Comparison of ENCODE assay signal across 30 cellular contexts in the genomic region with DNA sequence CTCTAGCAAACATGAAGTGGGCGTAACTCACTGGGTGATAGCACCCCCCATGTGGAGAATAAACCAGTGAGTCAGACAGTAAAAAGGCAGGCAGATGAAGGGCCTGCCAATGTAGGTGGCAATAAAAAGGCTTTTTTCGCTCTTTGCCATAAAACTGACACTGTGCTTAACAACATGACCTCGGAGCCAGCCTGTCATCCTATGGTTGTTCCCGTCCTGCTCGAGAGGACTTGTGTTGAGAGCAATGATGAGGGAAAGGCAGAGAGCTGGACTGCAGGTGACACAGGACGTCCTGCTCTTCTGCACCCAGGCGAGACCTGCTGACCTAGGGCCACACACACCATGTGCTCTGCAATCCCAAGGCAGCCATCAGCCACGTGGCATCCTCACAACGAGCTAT.
"Had no signal": no experiment of that assay in that cellular context is flagged by ENCODE, and none has a peak within 500 bp of the region (broad histone marks: within the 10 kb centered on the region; RNA-seq: fewer than 3 reads in every experiment).

No MANE protein-coding gene starts in this region.

- H3K4me1 Mint-ChIP-seq: activated CD4-positive, alpha-beta memory T cell treated with anti-CD3 and anti-CD28 coated beads, Interleukin-2, amount 10 ng/mL, durations not matched to agents 7 days and 5 days; activated naive CD4-positive, alpha-beta T cell treated with anti-CD3 and anti-CD28 coated beads, Interleukin-2, amount 10 ng/mL, durations not matched to agents 7 days and 5 days; activated naive CD8-positive, alpha-beta T cell treated with anti-CD3 and anti-CD28 coated beads for 36 hours; activated T-helper 17 cell treated with anti-CD3 and anti-CD28 coated beads, Interleukin-2, amount 50 U/mL, for 72 hours; T-cell had no signal

- H3K9me3 ChIP-seq: MG63 had no signal

- H3K4me3 ChIP-seq: cardiac muscle cell, MG63, SK-N-MC had no signal

- H3K4me3 Mint-ChIP-seq: activated CD4-positive, alpha-beta memory T cell treated with anti-CD3 and anti-CD28 coated beads, Interleukin-2, amount 10 ng/mL, durations not matched to agents 7 days and 5 days; activated naive CD4-positive, alpha-beta T cell treated with anti-CD3 and anti-CD28 coated beads, Interleukin-2, amount 10 ng/mL, durations not matched to agents 7 days and 5 days; activated naive CD8-positive, alpha-beta T cell treated with anti-CD3 and anti-CD28 coated beads for 36 hours; activated T-cell treated with anti-CD3 and anti-CD28 coated beads, Interleukin-2, amount 50 U/mL, for 4 hours; activated T-helper 17 cell treated with anti-CD3 and anti-CD28 coated beads, Interleukin-2, amount 50 U/mL, for 72 hours; T-cell had no signal

- H3K27me3 Mint-ChIP-seq: activated CD4-positive, alpha-beta memory T cell treated with anti-CD3 and anti-CD28 coated beads, Interleukin-2, amount 10 ng/mL, durations not matched to agents 7 days and 5 days; activated naive CD4-positive, alpha-beta T cell treated with anti-CD3 and anti-CD28 coated beads, Interleukin-2, amount 10 ng/mL, durations not matched to agents 7 days and 5 days; T-cell had no signal

- H3K27ac ChIP-seq: brain microvascular endothelial cell, cardiac muscle cell, SK-N-MC, VCaP had no signal

- H3K9me3 Mint-ChIP-seq: activated T-cell treated with anti-CD3 and anti-CD28 coated beads, Interleukin-2, amount 50 U/mL, for 4 hours; activated T-helper 17 cell treated with anti-CD3 and anti-CD28 coated beads, Interleukin-2, amount 50 U/mL, for 72 hours; T-cell had no signal

- DNase-seq: activated CD4-positive, alpha-beta memory T cell treated with anti-CD3 and anti-CD28 coated beads, Interleukin-2, amount 10 ng/mL, durations not matched to agents 7 days and 5 days; activated CD4-positive, alpha-beta T cell treated with anti-CD3 and anti-CD28 coated beads, Interleukin-2, amount 50 U/mL, for 1 hour; activated CD4-positive, CD25-positive, alpha-beta regulatory T cell; activated gamma-delta T cell treated with Interleukin-2 at 50 U/mL for 16 hours; activated naive CD4-positive, alpha-beta T cell treated with anti-CD3 and anti-CD28 coated beads, Interleukin-2, amount 10 ng/mL, durations not matched to agents 7 days and 5 days; activated naive CD8-positive, alpha-beta T cell treated with anti-CD3 and anti-CD28 coated beads for 36 hours; activated T-cell treated with anti-CD3 and anti-CD28 coated beads, Interleukin-2, amount 50 U/mL, for 4 hours; brain microvascular endothelial cell; MG63; MV-4-11; NCI-H1092 treated with DMSO at 0.1 percent for 48 hours; NCI-H1436; NCI-H1694 treated with DMSO at 0.1 percent for 48 hours; NCI-H2029 treated with DMSO at 0.1 percent for 48 hours; NCI-H345; NCI-H510A; NCI-H526 treated with DMSO at 0.1 percent for 48 hours; NCI-H82; NK-92 treated with Interleukin-12 subunit alpha and Interleukin-12 subunit beta, amount 100 ng/mL, for 24 hours; OCI-M1; RPMI8226; T-cell; T-helper 2 cell; T1000 had no signal

- H3K36me3 ChIP-seq: brain microvascular endothelial cell, cardiac muscle cell, MG63 had no signal

- ATAC-seq: activated T-cell treated with anti-CD3 and anti-CD28 coated beads, Interleukin-2, amount 50 U/mL, for 4 hours; activated T-helper 17 cell treated with anti-CD3 and anti-CD28 coated beads, Interleukin-2, amount 50 U/mL, for 72 hours; Panc1; Right ventricle myocardium inferior; T-cell had no signal

- H3K36me3 Mint-ChIP-seq: activated naive CD4-positive, alpha-beta T cell treated with anti-CD3 and anti-CD28 coated beads, Interleukin-2, amount 10 ng/mL, durations not matched to agents 7 days and 5 days; activated naive CD8-positive, alpha-beta T cell treated with anti-CD3 and anti-CD28 coated beads for 36 hours; T-cell had no signal

- H3K27me3 ChIP-seq: brain microvascular endothelial cell, cardiac muscle cell had no signal

- H3K27ac Mint-ChIP-seq: activated CD4-positive, alpha-beta memory T cell treated with anti-CD3 and anti-CD28 coated beads, Interleukin-2, amount 10 ng/mL, durations not matched to agents 7 days and 5 days; activated naive CD4-positive, alpha-beta T cell treated with anti-CD3 and anti-CD28 coated beads, Interleukin-2, amount 10 ng/mL, durations not matched to agents 7 days and 5 days; activated naive CD8-positive, alpha-beta T cell treated with anti-CD3 and anti-CD28 coated beads for 36 hours; activated T-helper 17 cell treated with anti-CD3 and anti-CD28 coated beads, Interleukin-2, amount 50 U/mL, for 72 hours; T-cell had no signal
